In the genomic region with DNA sequence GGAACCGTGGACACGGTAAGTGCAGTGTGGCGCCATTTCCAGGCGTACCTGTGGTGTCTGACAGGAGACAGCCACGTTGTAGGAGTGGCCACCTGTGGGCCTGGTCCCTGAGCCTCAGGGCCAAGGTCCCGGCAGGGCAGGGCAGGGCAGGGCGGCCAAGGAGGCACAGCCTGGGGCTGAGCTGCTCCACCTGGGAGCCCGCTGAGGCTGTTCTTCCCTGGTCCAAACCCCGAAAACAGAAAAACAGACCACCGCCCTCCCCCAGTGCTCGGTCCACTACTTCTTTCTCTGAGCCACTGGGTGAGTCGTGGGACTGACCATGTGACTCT, we compare ENCODE assay signal across 2 cellular contexts.
TF ChIP-seq lines count a peak whose summit lies in the region.

No MANE protein-coding gene starts in this region.

TF ChIP-seq in IMR-90, 13 proteins besides CTCF, POLR2A, EP300 and RAD21:
- TF ChIP-seq BHLHE40 (IDR thresholded peaks at IDR 0.05; ENCODE audit: low read depth, low read length) (no peak), RCOR1 (IDR thresholded peaks at IDR 0.05; ENCODE audit: insufficient replicate concordance, low read length) (no peak), MAFK (IDR thresholded peaks at IDR 0.05; ENCODE audit: low read depth, low read length) (no peak)

TF ChIP-seq in K562, 482 proteins besides CTCF, POLR2A, EP300 and RAD21:
- TF ChIP-seq, protein P1, sequence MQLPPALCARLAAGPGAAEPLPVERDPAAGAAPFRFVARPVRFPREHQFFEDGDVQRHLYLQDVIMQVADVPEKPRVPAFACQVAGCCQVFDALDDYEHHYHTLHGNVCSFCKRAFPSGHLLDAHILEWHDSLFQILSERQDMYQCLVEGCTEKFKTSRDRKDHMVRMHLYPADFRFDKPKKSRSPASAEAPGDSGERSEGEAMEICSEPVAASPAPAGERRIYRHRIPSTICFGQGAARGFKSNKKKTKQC (CRISPR knock-in tag; IDR thresholded peaks at IDR 0.05) = no peak
- 0 out of 2 replicates have a peak, but pooled peaks have one; percentile 24 for TF ChIP-seq POLR2G (IDR thresholded peaks at IDR 0.05; ENCODE audit: low read depth, low read length)
